ENCODE assay signal across 13 cellular contexts in genomic region chr13:94112227-94112626, GRCh38.
A peak's percentile ranks its signal among the peaks of the same experiment; 100 is the strongest.
DNase-seq lines count a peak whose midpoint lies in the region; ATAC-seq and TF ChIP-seq lines count a peak whose summit lies in the region.
"Had no signal": no experiment of that assay in that cellular context is flagged by ENCODE, and none has a peak within 500 bp of the region (broad histone marks: within the 10 kb centered on the region; RNA-seq: fewer than 3 reads in every experiment).

No MANE protein-coding gene starts in this region.

- no peak overlapping the region for H3K27ac Mint-ChIP-seq in activated CD8-positive, alpha-beta T cell treated with anti-CD3 and anti-CD28 coated beads, Interleukin-2, amount 10 ng/mL, durations not matched to agents 7 days and 5 days
- H3K27ac Mint-ChIP-seq: CD8-positive, alpha-beta T cell had no signal

- no peak overlapping the region for H3K4me3 Mint-ChIP-seq in activated T-cell treated with anti-CD3 and anti-CD28 coated beads, Interleukin-2, amount 50 U/mL, for 4 hours
- no peak overlapping the region for H3K4me3 Mint-ChIP-seq in activated CD8-positive, alpha-beta T cell treated with anti-CD3 and anti-CD28 coated beads, Interleukin-2, amount 10 ng/mL, durations not matched to agents 7 days and 5 days
- H3K4me3 Mint-ChIP-seq: CD8-positive, alpha-beta T cell had no signal

- no peaks in the 10 kb centered on the region for H3K4me1 ChIP-seq in right lobe of liver

- H3K36me3 ChIP-seq in right lobe of liver = no peaks in the 10 kb centered on the region

- intact Hi-C loops in right lobe of liver (cut with DNase I) = no loop called here

- CTCF ChIA-PET in activated CD8-positive, alpha-beta T cell treated with anti-CD3 and anti-CD28 coated beads, Interleukin-2, amount 10 ng/mL, durations not matched to agents 7 days and 5 days (lab: Charles Lee) = no interaction called here

- DNase-seq in AG08396 (ENCODE audit: low spot score) (peak; percentile 73), LHCN-M2 (ENCODE audit: low read depth) (peak; percentile 95), dedifferentiated amniotic fluid mesenchymal stem cell (ENCODE audit: extremely low spot score) (peak; percentile 93), right lobe of liver (peak in 1 of 3 donors; percentile 22), NCI-H2196 (lab: John Stamatoyannopoulos, UW; ENCODE audit: unreplicated experiment) (no peak)
- no peak for DNase-seq in activated T-cell treated with anti-CD3 and anti-CD28 coated beads, Interleukin-2, amount 50 U/mL, for 4 hours
- no peak for DNase-seq in activated CD8-positive, alpha-beta T cell treated with anti-CD3 and anti-CD28 coated beads, Interleukin-2, amount 10 ng/mL, durations not matched to agents 7 days and 5 days
- DNase-seq: caudate nucleus; CD8-positive, alpha-beta T cell; NCI-H187; stimulated activated CD8-positive, alpha-beta memory T cell treated with anti-CD3 and anti-CD28 coated beads, Interleukin-4, amount 100 ng/mL, for 48 hours had no signal

- no peak overlapping the region for H3K27ac ChIP-seq in right lobe of liver

- no peaks in the 10 kb centered on the region for H3K9me3 Mint-ChIP-seq in activated T-cell treated with anti-CD3 and anti-CD28 coated beads, Interleukin-2, amount 50 U/mL, for 4 hours
- H3K9me3 Mint-ChIP-seq in activated CD8-positive, alpha-beta T cell treated with anti-CD3 and anti-CD28 coated beads, Interleukin-2, amount 10 ng/mL, durations not matched to agents 7 days and 5 days (ENCODE audit: insufficient read depth) = no peaks in the 10 kb centered on the region
- H3K9me3 Mint-ChIP-seq: CD8-positive, alpha-beta T cell had no signal

- ATAC-seq in right lobe of liver (peak; percentile 63 to 97 (median 64)), GM21786 (IDR thresholded peaks at IDR 0.05; ENCODE audit: unreplicated experiment) (no peak)
- ATAC-seq in activated T-cell treated with anti-CD3 and anti-CD28 coated beads, Interleukin-2, amount 50 U/mL, for 4 hours = no peak
- ATAC-seq in activated CD8-positive, alpha-beta T cell treated with anti-CD3 and anti-CD28 coated beads, Interleukin-2, amount 10 ng/mL, durations not matched to agents 7 days and 5 days = no peak
- ATAC-seq: CD8-positive, alpha-beta T cell; Panc1 had no signal

- H3K4me1 Mint-ChIP-seq in activated T-cell treated with anti-CD3 and anti-CD28 coated beads, Interleukin-2, amount 50 U/mL, for 4 hours (ENCODE audit: low read depth) = no peaks in the 10 kb centered on the region
- H3K4me1 Mint-ChIP-seq in activated CD8-positive, alpha-beta T cell treated with anti-CD3 and anti-CD28 coated beads, Interleukin-2, amount 10 ng/mL, durations not matched to agents 7 days and 5 days (ENCODE audit: low read depth) = no peaks in the 10 kb centered on the region

- POLR2A ChIA-PET in activated CD8-positive, alpha-beta T cell treated with anti-CD3 and anti-CD28 coated beads, Interleukin-2, amount 10 ng/mL, durations not matched to agents 7 days and 5 days (lab: Charles Lee) = no interaction called here

- no peaks in the 10 kb centered on the region for H3K36me3 Mint-ChIP-seq in activated T-cell treated with anti-CD3 and anti-CD28 coated beads, Interleukin-2, amount 50 U/mL, for 4 hours (ENCODE audit: insufficient read depth)
- no peaks in the 10 kb centered on the region for H3K36me3 Mint-ChIP-seq in activated CD8-positive, alpha-beta T cell treated with anti-CD3 and anti-CD28 coated beads, Interleukin-2, amount 10 ng/mL, durations not matched to agents 7 days and 5 days (ENCODE audit: low read depth)
- H3K36me3 Mint-ChIP-seq: CD8-positive, alpha-beta T cell had no signal

- TF ChIP-seq POLR2A in right lobe of liver (IDR thresholded peaks at IDR 0.05) = no peak

- TF ChIP-seq CTCF in right lobe of liver (IDR thresholded peaks at IDR 0.05) = no peak

- H3K27me3 ChIP-seq in right lobe of liver = no peaks in the 10 kb centered on the region

- peaks cover 7% of the 10 kb centered on the region for H3K27me3 Mint-ChIP-seq in activated T-cell treated with anti-CD3 and anti-CD28 coated beads, Interleukin-2, amount 50 U/mL, for 4 hours (ENCODE audit: low read depth)
- H3K27me3 Mint-ChIP-seq in activated CD8-positive, alpha-beta T cell treated with anti-CD3 and anti-CD28 coated beads, Interleukin-2, amount 10 ng/mL, durations not matched to agents 7 days and 5 days (ENCODE audit: low read depth) = no peaks in the 10 kb centered on the region

- WGBS in right lobe of liver (ENCODE audit: insufficient coverage, low coverage, low lambda C conversion rate, missing lambda C conversion rate) = 55% methylated on average over 3 of the region's 3 CpGs

- H3K9me3 ChIP-seq in right lobe of liver = no peaks in the 10 kb centered on the region

- no peak overlapping the region for H3K4me3 ChIP-seq in right lobe of liver

Comparison
In these comparisons a context has a peak if more than half of its experiments do, and no peak if none do; other contexts are left out.
1. DNase-seq: peak in AG08396 (single experiment), LHCN-M2 (single experiment) and dedifferentiated amniotic fluid mesenchymal stem cell (single experiment); none in activated T-cell treated with anti-CD3 and anti-CD28 coated beads, Interleukin-2, amount 50 U/mL, for 4 hours (single experiment), activated CD8-positive, alpha-beta T cell treated with anti-CD3 and anti-CD28 coated beads, Interleukin-2, amount 10 ng/mL, durations not matched to agents 7 days and 5 days (single experiment) and NCI-H2196 (single experiment).
2. ATAC-seq: peak in right lobe of liver (4 of 4); none in activated T-cell treated with anti-CD3 and anti-CD28 coated beads, Interleukin-2, amount 50 U/mL, for 4 hours (0 of 2), activated CD8-positive, alpha-beta T cell treated with anti-CD3 and anti-CD28 coated beads, Interleukin-2, amount 10 ng/mL, durations not matched to agents 7 days and 5 days (single experiment) and GM21786 (single experiment).